ENCODE assay signal across 1 cellular context in genomic region chr17:30816165-30816564, GRCh38.
TF ChIP-seq lines count a peak whose summit lies in the region.

No MANE protein-coding gene starts in this region.

TF ChIP-seq in K562, 482 proteins besides CTCF, POLR2A, EP300 and RAD21:
- TF ChIP-seq MEIS2 (IDR thresholded peaks at IDR 0.05; ENCODE audit: partially characterized antibody) (peak; percentile 7), TRIM24 (IDR thresholded peaks at IDR 0.05) (no peak)
